1 cellular context compared by ENCODE assay signal in the genomic region with DNA sequence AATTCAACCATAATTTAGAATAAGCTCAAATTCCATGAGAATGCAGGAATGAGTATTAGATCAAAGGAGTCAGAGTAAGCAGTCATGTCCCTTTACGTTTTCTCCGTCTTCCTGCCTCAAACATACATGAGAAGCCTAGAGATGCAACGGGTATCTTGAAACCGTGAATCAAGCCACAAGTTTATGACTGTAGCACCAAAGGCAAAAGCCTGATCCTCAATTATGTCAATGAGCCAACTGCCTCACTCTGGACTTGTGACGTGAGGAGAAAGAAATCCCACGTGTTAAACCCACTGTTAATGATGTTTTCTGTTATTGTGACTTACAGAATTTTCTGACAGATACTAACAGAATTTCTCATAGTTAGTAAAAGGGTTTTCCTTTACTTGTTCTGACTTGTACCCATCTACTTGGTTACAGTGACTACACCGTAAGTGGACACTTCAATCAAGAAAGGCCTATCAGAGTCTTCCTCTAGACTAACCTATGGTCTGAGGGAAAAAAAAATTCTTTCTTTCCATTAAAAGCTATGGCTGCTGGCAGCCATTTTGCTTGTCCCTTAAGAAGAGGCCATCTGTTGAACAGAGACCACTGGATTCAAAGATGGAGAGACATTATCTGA.
A peak's percentile ranks its signal among the peaks of the same experiment; 100 is the strongest.
TF ChIP-seq lines count a peak whose summit lies in the region.

No MANE protein-coding gene starts in this region.

TF ChIP-seq in GM23338, 12 proteins besides CTCF, POLR2A, EP300 and RAD21 (continued from another document):
- TF ChIP-seq, protein P1, sequence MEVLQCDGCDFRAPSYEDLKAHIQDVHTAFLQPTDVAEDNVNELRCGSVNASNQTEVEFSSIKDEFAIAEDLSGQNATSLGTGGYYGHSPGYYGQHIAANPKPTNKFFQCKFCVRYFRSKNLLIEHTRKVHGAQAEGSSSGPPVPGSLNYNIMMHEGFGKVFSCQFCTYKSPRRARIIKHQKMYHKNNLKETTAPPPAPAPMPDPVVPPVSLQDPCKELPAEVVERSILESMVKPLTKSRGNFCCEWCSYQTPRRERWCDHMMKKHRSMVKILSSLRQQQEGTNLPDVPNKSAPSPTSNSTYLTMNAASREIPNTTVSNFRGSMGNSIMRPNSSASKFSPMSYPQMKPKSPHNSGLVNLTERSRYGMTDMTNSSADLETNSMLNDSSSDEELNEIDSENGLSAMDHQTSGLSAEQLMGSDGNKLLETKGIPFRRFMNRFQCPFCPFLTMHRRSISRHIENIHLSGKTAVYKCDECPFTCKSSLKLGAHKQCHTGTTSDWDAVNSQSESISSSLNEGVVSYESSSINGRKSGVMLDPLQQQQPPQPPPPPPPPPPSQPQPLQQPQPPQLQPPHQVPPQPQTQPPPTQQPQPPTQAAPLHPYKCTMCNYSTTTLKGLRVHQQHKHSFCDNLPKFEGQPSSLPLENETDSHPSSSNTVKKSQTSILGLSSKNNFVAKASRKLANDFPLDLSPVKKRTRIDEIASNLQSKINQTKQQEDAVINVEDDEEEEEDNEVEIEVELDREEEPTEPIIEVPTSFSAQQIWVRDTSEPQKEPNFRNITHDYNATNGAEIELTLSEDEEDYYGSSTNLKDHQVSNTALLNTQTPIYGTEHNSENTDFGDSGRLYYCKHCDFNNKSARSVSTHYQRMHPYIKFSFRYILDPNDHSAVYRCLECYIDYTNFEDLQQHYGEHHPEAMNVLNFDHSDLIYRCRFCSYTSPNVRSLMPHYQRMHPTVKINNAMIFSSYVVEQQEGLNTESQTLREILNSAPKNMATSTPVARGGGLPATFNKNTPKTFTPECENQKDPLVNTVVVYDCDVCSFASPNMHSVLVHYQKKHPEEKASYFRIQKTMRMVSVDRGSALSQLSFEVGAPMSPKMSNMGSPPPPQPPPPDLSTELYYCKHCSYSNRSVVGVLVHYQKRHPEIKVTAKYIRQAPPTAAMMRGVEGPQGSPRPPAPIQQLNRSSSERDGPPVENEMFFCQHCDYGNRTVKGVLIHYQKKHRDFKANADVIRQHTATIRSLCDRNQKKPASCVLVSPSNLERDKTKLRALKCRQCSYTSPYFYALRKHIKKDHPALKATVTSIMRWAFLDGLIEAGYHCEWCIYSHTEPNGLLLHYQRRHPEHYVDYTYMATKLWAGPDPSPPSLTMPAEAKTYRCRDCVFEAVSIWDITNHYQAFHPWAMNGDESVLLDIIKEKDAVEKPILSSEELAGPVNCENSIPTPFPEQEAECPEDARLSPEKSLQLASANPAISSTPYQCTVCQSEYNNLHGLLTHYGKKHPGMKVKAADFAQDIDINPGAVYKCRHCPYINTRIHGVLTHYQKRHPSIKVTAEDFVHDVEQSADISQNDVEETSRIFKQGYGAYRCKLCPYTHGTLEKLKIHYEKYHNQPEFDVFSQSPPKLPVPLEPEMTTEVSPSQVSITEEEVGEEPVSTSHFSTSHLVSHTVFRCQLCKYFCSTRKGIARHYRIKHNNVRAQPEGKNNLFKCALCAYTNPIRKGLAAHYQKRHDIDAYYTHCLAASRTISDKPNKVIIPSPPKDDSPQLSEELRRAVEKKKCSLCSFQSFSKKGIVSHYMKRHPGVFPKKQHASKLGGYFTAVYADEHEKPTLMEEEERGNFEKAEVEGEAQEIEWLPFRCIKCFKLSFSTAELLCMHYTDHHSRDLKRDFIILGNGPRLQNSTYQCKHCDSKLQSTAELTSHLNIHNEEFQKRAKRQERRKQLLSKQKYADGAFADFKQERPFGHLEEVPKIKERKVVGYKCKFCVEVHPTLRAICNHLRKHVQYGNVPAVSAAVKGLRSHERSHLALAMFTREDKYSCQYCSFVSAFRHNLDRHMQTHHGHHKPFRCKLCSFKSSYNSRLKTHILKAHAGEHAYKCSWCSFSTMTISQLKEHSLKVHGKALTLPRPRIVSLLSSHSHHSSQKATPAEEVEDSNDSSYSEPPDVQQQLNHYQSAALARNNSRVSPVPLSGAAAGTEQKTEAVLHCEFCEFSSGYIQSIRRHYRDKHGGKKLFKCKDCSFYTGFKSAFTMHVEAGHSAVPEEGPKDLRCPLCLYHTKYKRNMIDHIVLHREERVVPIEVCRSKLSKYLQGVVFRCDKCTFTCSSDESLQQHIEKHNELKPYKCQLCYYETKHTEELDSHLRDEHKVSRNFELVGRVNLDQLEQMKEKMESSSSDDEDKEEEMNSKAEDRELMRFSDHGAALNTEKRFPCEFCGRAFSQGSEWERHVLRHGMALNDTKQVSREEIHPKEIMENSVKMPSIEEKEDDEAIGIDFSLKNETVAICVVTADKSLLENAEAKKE (CRISPR knock-in tag; IDR thresholded peaks at IDR 0.05): no peak
- no peak for TF ChIP-seq JUNB (IDR thresholded peaks at IDR 0.05; ENCODE audit: unreplicated experiment)
- peak; percentile 46 for TF ChIP-seq EZH2phosphoT487 (IDR thresholded peaks at IDR 0.05; ENCODE audit: unreplicated experiment)
- TF ChIP-seq CREB1 (CRISPR knock-in tag; IDR thresholded peaks at IDR 0.05; ENCODE audit: low read depth): no peak
